8 cellular contexts compared by ENCODE assay signal in the genomic region with DNA sequence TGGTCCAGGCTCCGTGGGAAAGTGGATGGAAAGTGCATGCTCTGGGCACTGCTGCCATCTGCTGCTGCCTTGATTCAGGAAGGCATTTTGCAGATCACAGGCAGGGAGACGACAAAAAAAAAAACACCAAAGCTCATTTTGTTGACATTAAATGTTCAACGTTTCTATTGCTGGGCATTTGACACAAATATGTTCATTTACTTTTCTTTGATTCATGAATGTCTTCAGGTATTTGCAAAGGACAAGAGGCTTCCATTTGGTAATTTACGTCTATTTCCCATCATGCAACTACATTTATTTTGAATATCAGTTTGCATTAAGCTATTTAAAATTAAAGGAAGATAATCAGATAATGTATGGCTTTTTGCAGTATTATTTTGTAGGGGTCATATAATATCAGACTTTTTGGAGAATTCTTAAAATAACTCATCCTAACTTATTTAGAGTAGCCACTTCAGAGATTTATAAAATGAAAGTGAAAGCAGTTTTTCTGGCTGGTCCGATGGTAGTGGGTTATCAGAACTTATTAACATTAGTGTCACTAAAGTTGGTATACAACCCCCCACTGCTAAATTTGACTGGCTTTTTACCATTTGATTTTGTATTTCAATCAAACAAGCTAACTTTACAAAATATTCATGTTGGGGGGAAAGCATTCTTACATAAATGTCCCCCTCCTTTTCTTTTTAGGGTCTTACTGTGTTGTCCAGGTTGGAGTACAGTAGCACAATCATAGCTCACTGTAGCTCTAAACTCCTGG.
DNase-seq lines count a peak whose midpoint lies in the region; ATAC-seq, FAIRE-seq and TF ChIP-seq lines count a peak whose summit lies in the region.

No MANE protein-coding gene starts in this region.

- no peak overlapping the region for H3K23ac ChIP-seq in trophoblast cell (ENCODE audit: low read length)

- H3K27me3 ChIP-seq in SJSA1 (replicated peaks) (no peaks in the 10 kb centered on the region), adrenal gland (no peaks in the 10 kb centered on the region), heart right ventricle (no peaks in the 10 kb centered on the region), trophoblast cell (ENCODE audit: insufficient read depth, low read length) (no peaks in the 10 kb centered on the region)

- H3K79me1 ChIP-seq in trophoblast cell (ENCODE audit: low read length) = peaks cover 2% of the 10 kb centered on the region

- H2BK120ac ChIP-seq in trophoblast cell (ENCODE audit: insufficient read depth, low read length, poor library complexity) = no peak overlapping the region

- no peak overlapping the region for H3K18ac ChIP-seq in trophoblast cell (ENCODE audit: low read length)

- no peak overlapping the region for H2AFZ ChIP-seq in trophoblast cell (ENCODE audit: insufficient read depth, low read length, poor library complexity)

- H3K36me3 ChIP-seq in SJSA1 (no peaks in the 10 kb centered on the region), adrenal gland (replicated peaks in 1 of 2) (no peaks in the 10 kb centered on the region), heart right ventricle (no peaks in the 10 kb centered on the region), trophoblast cell (ENCODE audit: control insufficient read depth in 1 of 2, insufficient read depth in 2 of 2, low read length in 2 of 2) (no peaks in the 10 kb centered on the region)

- intact Hi-C loops in adrenal gland (cut with DNase I) (loop anchor here in 1 of 2 donors (5.0 kb wide), 1 partner anchor 386 kb away; no protein-coding TSS in a partner anchor), heart right ventricle (cut with DNase I) (loop anchor here in 9 of 10 donors (1.0 to 10.0 kb wide), 20 partner anchors 22 to 708 kb away; a partner anchor contains a TSS)

- H2AK5ac ChIP-seq in trophoblast cell (ENCODE audit: low read length) = no peak overlapping the region

- H3K4ac ChIP-seq in trophoblast cell (ENCODE audit: low read depth, low read length) = no peak overlapping the region

- no peak overlapping the region for H3K9ac ChIP-seq in trophoblast cell (ENCODE audit: low read length)

- peak overlapping the region; percentile 42 for H3K4me3 ChIP-seq in SJSA1
- H3K4me3 ChIP-seq in adrenal gland = peak overlapping the region in 3 of 4 donors; percentile 13 to 61 (median 53)
- H3K4me3 ChIP-seq in heart right ventricle = peak overlapping the region; percentile 36 to 72 (median 60)
- H3K4me3 ChIP-seq in trophoblast cell (ENCODE audit: low read depth, low read length) = no peak overlapping the region

- no peak overlapping the region for H4K91ac ChIP-seq in trophoblast cell (ENCODE audit: low read depth, low read length)

- H2BK12ac ChIP-seq in trophoblast cell (ENCODE audit: low read length) = no peak overlapping the region

- TF ChIP-seq CTCF in adrenal gland (IDR thresholded peaks at IDR 0.05) (peak; percentile 27 to 95 (median 68)), heart right ventricle (IDR thresholded peaks at IDR 0.05) (peak; percentile 57 to 94 (median 76))

- ATAC-seq in GM21825 (IDR thresholded peaks at IDR 0.05; ENCODE audit: unreplicated experiment) (peak; percentile 56), heart right ventricle (peak; percentile 75 to 86 (median 82))

- peak overlapping the region; percentile 14 for H3K4me2 ChIP-seq in trophoblast cell (ENCODE audit: low read length)

- H3K14ac ChIP-seq in trophoblast cell (ENCODE audit: low read length) = no peak overlapping the region

- H3K4me1 ChIP-seq in SJSA1 (replicated peaks) = peaks cover 18% of the 10 kb centered on the region
- no peaks in the 10 kb centered on the region for H3K4me1 ChIP-seq in adrenal gland (replicated peaks in 1 of 2)
- peaks cover 0 to 21% (median 13%) of the 10 kb centered on the region in 9 donors for H3K4me1 ChIP-seq in heart right ventricle
- H3K4me1 ChIP-seq in trophoblast cell (ENCODE audit: control insufficient read depth in 1 of 2, insufficient read depth in 2 of 2, low read length in 2 of 2) = peaks cover 3 to 6% of the 10 kb centered on the region in 2 experiments

- H2BK5ac ChIP-seq in trophoblast cell (ENCODE audit: low read depth, low read length, poor library complexity) = no peak overlapping the region

- H3K27ac ChIP-seq in SJSA1 (peak overlapping the region; percentile 69), adrenal gland (peak overlapping the region in 4 of 5 donors; percentile 18 to 56 (median 32)), heart right ventricle (peak overlapping the region in 9 of 10 donors; percentile 29 to 87 (median 77)), trophoblast cell (ENCODE audit: low read depth, low read length) (no peak overlapping the region)

- H3K9me3 ChIP-seq in SJSA1 (replicated peaks) (no peaks in the 10 kb centered on the region), adrenal gland (replicated peaks in 1 of 3) (no peaks in the 10 kb centered on the region), heart right ventricle (no peaks in the 10 kb centered on the region), trophoblast cell (ENCODE audit: insufficient read depth, low read depth, low read length) (no peaks in the 10 kb centered on the region)

- 0 to 1% (median 0%) methylated on average over 5 of the region's 5 CpGs for WGBS in adrenal gland, 4 donors
- WGBS in heart right ventricle, 2 donors = 0% methylated on average over 5 of the region's 5 CpGs
- no CpG with 5 or more reads among the region's 5 CpGs for WGBS in trophoblast cell (ENCODE audit: extremely low coverage, insufficient coverage, insufficient read length)

- no peaks in the 10 kb centered on the region for H3K79me2 ChIP-seq in trophoblast cell (ENCODE audit: control insufficient read depth, insufficient read depth, low read length, poor library complexity)

- DNase-seq in ELR (ENCODE audit: low read depth) (peak; percentile 64), LoVo (ENCODE audit: low spot score) (peak; percentile 79), SJSA1 (ENCODE audit: low read depth in 1 of 2, low spot score in 2 of 2) (peak; percentile 60 to 92), adrenal gland (peak; percentile 66 to 88 (median 74)), heart right ventricle (peak; percentile 54 to 70), trophoblast cell (peak in 1 of 2 donors; percentile 62), H54 (ENCODE audit: insufficient read length, low spot score) (no peak)

- no peak for TF ChIP-seq POLR2A in adrenal gland (IDR thresholded peaks at IDR 0.05)
- TF ChIP-seq POLR2A in H54 (IDR thresholded peaks at IDR 0.05; ENCODE audit: low read depth, low read length) = no peak

- H4K12ac ChIP-seq in trophoblast cell (ENCODE audit: low read depth, low read length) = no peak overlapping the region

- no peak overlapping the region for H4K8ac ChIP-seq in trophoblast cell (ENCODE audit: low read depth, low read length)

- FAIRE-seq in H54 (lab: Jason Lieb, UNC) = no peak
